Comparison of ENCODE assay signal across 27 cellular contexts in the genomic region with DNA sequence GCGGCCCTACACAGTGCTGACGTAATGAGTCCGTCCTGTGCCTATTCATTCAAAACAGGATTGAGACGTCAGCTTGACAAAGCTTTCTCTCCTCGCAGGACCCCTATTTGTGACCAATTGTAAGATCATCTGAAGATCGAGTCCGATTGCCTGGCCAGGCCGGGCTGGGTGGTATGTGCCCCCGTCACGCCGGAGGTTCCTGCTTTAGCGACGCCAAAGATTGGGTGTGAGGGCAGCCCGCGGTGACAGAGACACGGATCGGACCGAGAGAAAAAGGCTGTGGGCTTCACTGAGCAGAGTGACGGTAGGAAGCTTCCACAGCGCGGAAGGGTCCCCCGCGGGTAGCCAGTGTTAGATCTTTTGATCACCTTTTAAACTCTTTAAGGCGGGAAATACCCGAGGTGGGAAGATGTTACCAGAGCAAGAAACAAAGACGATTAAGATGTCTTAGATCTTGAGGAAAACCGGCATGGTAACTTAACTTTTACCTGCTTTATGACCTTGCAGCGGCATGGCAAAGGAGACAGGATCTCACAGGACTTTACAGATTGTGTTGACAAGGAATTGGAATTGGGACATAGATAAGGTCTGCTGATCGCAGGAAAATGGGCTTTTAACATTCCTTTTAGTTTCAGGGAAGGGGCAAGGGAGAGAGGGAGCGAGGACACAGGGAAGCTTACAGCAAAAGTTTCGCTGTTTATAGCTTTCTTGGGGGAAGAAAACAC.
"Had no signal": no experiment of that assay in that cellular context is flagged by ENCODE, and none has a peak within 500 bp of the region (broad histone marks: within the 10 kb centered on the region; RNA-seq: fewer than 3 reads in every experiment).

No MANE protein-coding gene starts in this region.

- H3K4me3 Mint-ChIP-seq: activated CD4-positive, alpha-beta T cell treated with anti-CD3 and anti-CD28 coated beads, Interleukin-2, amount 10 ng/mL, durations not matched to agents 7 days and 5 days; activated CD8-positive, alpha-beta memory T cell treated with anti-CD3 and anti-CD28 coated beads, Interleukin-2, amount 10 ng/mL, durations not matched to agents 7 days and 5 days; activated CD8-positive, alpha-beta T cell treated with anti-CD3 and anti-CD28 coated beads for 36 hours; activated naive CD4-positive, alpha-beta T cell treated with anti-CD3 and anti-CD28 coated beads, Interleukin-2, amount 10 ng/mL, durations not matched to agents 7 days and 5 days; immature natural killer cell; natural killer cell treated with Interleukin-12 subunit alpha and Interleukin-12 subunit beta and Interleukin-15 and Interleukin-18, amount 100 ng/mL, for 72 hours had no signal

- H3K27ac Mint-ChIP-seq: activated CD4-positive, alpha-beta T cell treated with anti-CD3 and anti-CD28 coated beads, Interleukin-2, amount 10 ng/mL, durations not matched to agents 7 days and 5 days; activated CD8-positive, alpha-beta memory T cell treated with anti-CD3 and anti-CD28 coated beads, Interleukin-2, amount 10 ng/mL, durations not matched to agents 7 days and 5 days; activated CD8-positive, alpha-beta T cell treated with anti-CD3 and anti-CD28 coated beads for 36 hours; activated naive CD4-positive, alpha-beta T cell treated with anti-CD3 and anti-CD28 coated beads, Interleukin-2, amount 10 ng/mL, durations not matched to agents 7 days and 5 days; immature natural killer cell; natural killer cell treated with Interleukin-12 subunit alpha and Interleukin-12 subunit beta and Interleukin-15 and Interleukin-18, amount 100 ng/mL, for 72 hours had no signal

- H3K36me3 Mint-ChIP-seq: activated CD8-positive, alpha-beta memory T cell treated with anti-CD3 and anti-CD28 coated beads, Interleukin-2, amount 10 ng/mL, durations not matched to agents 7 days and 5 days; activated naive CD4-positive, alpha-beta T cell treated with anti-CD3 and anti-CD28 coated beads, Interleukin-2, amount 10 ng/mL, durations not matched to agents 7 days and 5 days; immature natural killer cell; natural killer cell treated with Interleukin-12 subunit alpha and Interleukin-12 subunit beta and Interleukin-15 and Interleukin-18, amount 100 ng/mL, for 72 hours had no signal

- H3K9me3 Mint-ChIP-seq: activated CD4-positive, alpha-beta T cell treated with anti-CD3 and anti-CD28 coated beads, Interleukin-2, amount 10 ng/mL, durations not matched to agents 7 days and 5 days; activated CD8-positive, alpha-beta T cell treated with anti-CD3 and anti-CD28 coated beads for 36 hours; activated naive CD4-positive, alpha-beta T cell treated with anti-CD3 and anti-CD28 coated beads, Interleukin-2, amount 10 ng/mL, durations not matched to agents 7 days and 5 days; natural killer cell treated with Interleukin-12 subunit alpha and Interleukin-12 subunit beta and Interleukin-15 and Interleukin-18, amount 100 ng/mL, for 72 hours had no signal

- H3K27ac ChIP-seq: coronary artery, foreskin keratinocyte, left ventricle myocardium inferior, right lobe of liver, skin epidermis, thoracic aorta, upper lobe of left lung, WERI-Rb-1 had no signal

- H3K9me3 ChIP-seq: left ventricle myocardium inferior, right lobe of liver, thoracic aorta, upper lobe of left lung had no signal

- DNase-seq: activated CD4-positive, alpha-beta T cell treated with anti-CD3 and anti-CD28 coated beads, Interleukin-2, amount 10 ng/mL, durations not matched to agents 7 days and 5 days; activated CD4-positive, CD25-positive, alpha-beta regulatory T cell treated with anti-CD3 and anti-CD28 coated beads, Interleukin-2, amount 50 U/mL, for 72 hours; activated CD8-positive, alpha-beta memory T cell treated with anti-CD3 and anti-CD28 coated beads, Interleukin-2, amount 10 ng/mL, durations not matched to agents 7 days and 5 days; activated CD8-positive, alpha-beta T cell treated with anti-CD3 and anti-CD28 coated beads for 36 hours; activated effector memory CD4-positive, alpha-beta T cell treated with anti-CD3 and anti-CD28 coated beads, Interleukin-2, amount 50 U/mL, for 16 hours; activated naive CD4-positive, alpha-beta T cell treated with anti-CD3 and anti-CD28 coated beads, Interleukin-2, amount 10 ng/mL, durations not matched to agents 7 days and 5 days; activated T-cell treated with anti-CD3 and anti-CD28 coated beads for 4 hours; amygdala; cerebellar nuclear complex; immature natural killer cell; kidney glomerular epithelial cell; left ventricle myocardium inferior; mammary epithelial cell; nucleus accumbens; posterior cingulate gyrus; right lobe of liver; stimulated activated CD4-positive, alpha-beta T cell treated with anti-CD3 and anti-CD28 coated beads, Interleukin-4, amount 100 ng/mL, for 1 hour; stimulated activated naive CD4-positive, alpha-beta T cell; T-helper 1 cell; WERI-Rb-1 had no signal

- H3K4me3 ChIP-seq: coronary artery, left ventricle myocardium inferior, right lobe of liver, skin epidermis, thoracic aorta, upper lobe of left lung had no signal

- H3K36me3 ChIP-seq: left ventricle myocardium inferior, right lobe of liver, thoracic aorta, upper lobe of left lung, WERI-Rb-1 had no signal

- H3K27me3 Mint-ChIP-seq: activated CD8-positive, alpha-beta memory T cell treated with anti-CD3 and anti-CD28 coated beads, Interleukin-2, amount 10 ng/mL, durations not matched to agents 7 days and 5 days; activated naive CD4-positive, alpha-beta T cell treated with anti-CD3 and anti-CD28 coated beads, Interleukin-2, amount 10 ng/mL, durations not matched to agents 7 days and 5 days had no signal

- H3K4me1 ChIP-seq: foreskin keratinocyte, left ventricle myocardium inferior, right lobe of liver, upper lobe of left lung had no signal

- ATAC-seq: activated CD8-positive, alpha-beta memory T cell treated with anti-CD3 and anti-CD28 coated beads, Interleukin-2, amount 10 ng/mL, durations not matched to agents 7 days and 5 days; activated CD8-positive, alpha-beta T cell treated with anti-CD3 and anti-CD28 coated beads for 36 hours; foreskin keratinocyte; natural killer cell treated with Interleukin-12 subunit alpha and Interleukin-12 subunit beta and Interleukin-15 and Interleukin-18, amount 100 ng/mL, for 72 hours; right lobe of liver had no signal

- H3K27me3 ChIP-seq: right lobe of liver, upper lobe of left lung had no signal

- H3K4me1 Mint-ChIP-seq: activated CD4-positive, alpha-beta T cell treated with anti-CD3 and anti-CD28 coated beads, Interleukin-2, amount 10 ng/mL, durations not matched to agents 7 days and 5 days; activated CD8-positive, alpha-beta memory T cell treated with anti-CD3 and anti-CD28 coated beads, Interleukin-2, amount 10 ng/mL, durations not matched to agents 7 days and 5 days; activated naive CD4-positive, alpha-beta T cell treated with anti-CD3 and anti-CD28 coated beads, Interleukin-2, amount 10 ng/mL, durations not matched to agents 7 days and 5 days; immature natural killer cell had no signal

- FAIRE-seq: TTC549 had no signal
